ENCODE assay signal across 8 cellular contexts in genomic region chr4:153083447-153083921, GRCh38.
DNase-seq lines count a peak whose midpoint lies in the region; ATAC-seq, FAIRE-seq and TF ChIP-seq lines count a peak whose summit lies in the region.

No MANE protein-coding gene starts in this region.

- peaks cover 1% of the 10 kb centered on the region for H3K9me3 Mint-ChIP-seq in astrocyte (ENCODE audit: unreplicated experiment)

- no peak overlapping the region for H3K4me3 Mint-ChIP-seq in astrocyte (ENCODE audit: unreplicated experiment)

- H2AFZ ChIP-seq in astrocyte (ENCODE audit: low read depth, low read length): peak overlapping the region; percentile 54

- no peaks in the 10 kb centered on the region for H3K36me3 Mint-ChIP-seq in astrocyte (ENCODE audit: low read depth, unreplicated experiment)

- no peak overlapping the region for H3K9ac ChIP-seq in astrocyte (ENCODE audit: low read length)

- peak; percentile 21 to 27 for DNase-seq in activated CD4-positive, alpha-beta T cell treated with anti-CD3 and anti-CD28 coated beads for 24 hours (ENCODE audit: low read depth in 2 of 2)
- no peak for DNase-seq in activated CD4-positive, alpha-beta T cell treated with anti-CD3 and anti-CD28 coated beads for 1 hour
- DNase-seq in NCI-H1092 treated with DMSO at 0.1 percent for 48 hours (lab: John Stamatoyannopoulos, UW) (peak; percentile 87), SK-N-DZ (ENCODE audit: low spot score) (peak; percentile 86), astrocyte (ENCODE audit: low read depth) (peak; percentile 60), hepatic stellate cell (ENCODE audit: low spot score) (peak; percentile 46), retina (peak; percentile 89)

- H4K20me1 ChIP-seq in astrocyte (ENCODE audit: insufficient read depth, low read length): no peaks in the 10 kb centered on the region

- peak overlapping the region; percentile 54 for H3K4me2 ChIP-seq in astrocyte (ENCODE audit: low read length)

- H3K4me3 ChIP-seq in astrocyte (ENCODE audit: insufficient read depth, low read depth, low read length): no peak overlapping the region

- TF ChIP-seq CTCF in astrocyte (IDR thresholded peaks at IDR 0.05; ENCODE audit: insufficient read depth, low read depth, low read length): peak; percentile 62

- peaks cover 13% of the 10 kb centered on the region for H3K4me1 Mint-ChIP-seq in astrocyte (ENCODE audit: low read depth, unreplicated experiment)

- H3K27ac ChIP-seq in astrocyte (ENCODE audit: low read depth, low read length): no peak overlapping the region

- FAIRE-seq in astrocyte (lab: Jason Lieb, UNC): peak; percentile 92

- no peaks in the 10 kb centered on the region for H3K79me2 ChIP-seq in astrocyte (ENCODE audit: insufficient read depth, low read length)

- no peaks in the 10 kb centered on the region for H3K36me3 ChIP-seq in astrocyte (ENCODE audit: insufficient read depth, low read length)

- H3K9me3 ChIP-seq in astrocyte (ENCODE audit: insufficient read depth, low read depth, low read length): no peaks in the 10 kb centered on the region

- peaks cover 5% of the 10 kb centered on the region for H3K27me3 ChIP-seq in astrocyte (ENCODE audit: insufficient read depth, low read length)

- peaks cover 6% of the 10 kb centered on the region for H3K4me1 ChIP-seq in astrocyte (ENCODE audit: insufficient read depth, low read length)

- peak; percentile 68 for ATAC-seq in HG02678 (IDR thresholded peaks at IDR 0.05; ENCODE audit: unreplicated experiment)

- peak overlapping the region; percentile 88 for H3K27ac Mint-ChIP-seq in astrocyte (ENCODE audit: unreplicated experiment)

- peaks cover 23% of the 10 kb centered on the region for H3K27me3 Mint-ChIP-seq in astrocyte (ENCODE audit: low read depth, unreplicated experiment)
